In the genomic region with DNA sequence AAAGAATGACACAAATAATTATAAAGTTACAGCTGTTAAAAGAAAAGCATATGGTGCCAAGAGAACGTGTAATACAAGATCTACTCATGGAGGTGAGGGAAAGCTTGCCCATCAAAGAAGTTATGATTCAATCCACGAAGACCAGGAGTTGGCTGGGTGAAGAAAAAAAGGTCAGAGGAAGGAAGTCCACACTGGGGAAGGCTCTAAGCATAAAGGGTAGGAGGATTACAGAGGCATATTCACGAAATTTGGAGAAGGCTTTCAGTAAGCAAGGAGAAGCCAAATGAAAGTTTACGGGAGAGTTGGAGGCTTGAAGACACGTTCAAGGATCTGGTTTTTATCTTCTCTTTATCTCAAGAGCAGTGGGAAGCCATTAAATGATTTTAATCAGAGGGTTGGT, we compare ENCODE assay signal across 10 cellular contexts. TPM values are rescaled to one million over a fixed set of nuclear protein-coding genes. Genes with fewer than 3 reads are reported as not detected.
DNase-seq lines count a peak whose midpoint lies in the region; ATAC-seq, FAIRE-seq and TF ChIP-seq lines count a peak whose summit lies in the region.
"Had no signal": no experiment of that assay in that cellular context is flagged by ENCODE, and none has a peak within 500 bp of the region (broad histone marks: within the 10 kb centered on the region; RNA-seq: fewer than 3 reads in every experiment).

No MANE protein-coding gene starts in this region.

- H3K4me3 Mint-ChIP-seq in IgD-negative memory B cell (peak overlapping the region; percentile 47 to 97 (median 84)), H9 (no peak overlapping the region)
- peak overlapping the region; percentile 85 for H3K4me3 Mint-ChIP-seq in activated T-helper 17 cell treated with anti-CD3 and anti-CD28 coated beads, Interleukin-2, amount 50 U/mL, for 72 hours

- no peak overlapping the region for H3K14ac ChIP-seq in H9 (ENCODE audit: insufficient read depth, low read length)

- no peak overlapping the region for H3K4me2 ChIP-seq in H9 (ENCODE audit: insufficient read depth, insufficient read length, low read length)

- H2AFZ ChIP-seq in H9 (ENCODE audit: low read length) = no peak overlapping the region

- 61 to 63% methylated on average over 5 of the region's 5 CpGs for WGBS in lower leg skin, 2 donors
- no CpG with 5 or more reads among the region's 5 CpGs for WGBS in H9 (ENCODE audit: extremely low coverage, insufficient read length, low lambda C conversion rate)

- peak; percentile 16 for ATAC-seq in activated T-helper 17 cell treated with anti-CD3 and anti-CD28 coated beads, Interleukin-2, amount 50 U/mL, for 72 hours (replicated peaks)
- no peak for ATAC-seq in GM21723 (IDR thresholded peaks at IDR 0.05; ENCODE audit: unreplicated experiment)

- no peak for FAIRE-seq in GM19239 (lab: Jason Lieb, UNC)

- H3K4ac ChIP-seq in H9 (ENCODE audit: low read depth, low read length) = no peak overlapping the region

- DNase-seq in AML-193 (lab: John Stamatoyannopoulos, UW) (peak; percentile 67 to 73), lower leg skin (ENCODE audit: low spot score in 2 of 2) (no peak), H9 (no peak), GM19239 (ENCODE audit: insufficient read length, low spot score) (no peak)
- DNase-seq: DMS 273 treated with DMSO at 0.1 percent for 48 hours, erythroblast had no signal

- intact Hi-C loops in lower leg skin (cut with DNase I; ENCODE audit: low total_unique reads) = no loop called here

- H3K4me3 ChIP-seq in muscle layer of colon (ENCODE audit: low read depth in 1 of 2, low read length in 2 of 2) = no peak overlapping the region
- no peak overlapping the region for H3K4me3 ChIP-seq in lower leg skin (ENCODE audit: low read depth, poor library complexity, severe bottlenecking)

- no peak overlapping the region for H2AK5ac ChIP-seq in H9 (ENCODE audit: insufficient read length, low read length)

- H2BK120ac ChIP-seq in H9 (ENCODE audit: low read depth, low read length, poor library complexity, severe bottlenecking) = no peak overlapping the region

- H3K27me3 ChIP-seq in muscle layer of colon (ENCODE audit: control insufficient read depth in 1 of 2, insufficient read depth in 2 of 2, low read length in 2 of 2) (no peaks in the 10 kb centered on the region), H9 (ENCODE audit: insufficient read depth, low read length) (no peaks in the 10 kb centered on the region)

- H3K23me2 ChIP-seq in H9 (ENCODE audit: insufficient read length, low read depth, low read length, poor library complexity, severe bottlenecking) = peaks cover 7% of the 10 kb centered on the region

- no peak overlapping the region for H4K8ac ChIP-seq in H9 (replicated peaks; ENCODE audit: insufficient read length, low read depth, low read length)

- H3K56ac ChIP-seq in H9 (ENCODE audit: insufficient read length, low read depth, low read length) = no peak overlapping the region

- H3T11ph ChIP-seq in H9 (ENCODE audit: low read length) = no peak overlapping the region

- peak overlapping the region; percentile 39 for H3K27ac ChIP-seq in muscle layer of colon (ENCODE audit: low read depth, low read length)
- no peak overlapping the region for H3K27ac ChIP-seq in H9 (ENCODE audit: insufficient read length, low read depth, low read length)

- H3K27ac Mint-ChIP-seq in IgD-negative memory B cell = peak overlapping the region; percentile 97 to 99 (median 98)
- peak overlapping the region; percentile 87 for H3K27ac Mint-ChIP-seq in activated T-helper 17 cell treated with anti-CD3 and anti-CD28 coated beads, Interleukin-2, amount 50 U/mL, for 72 hours
- H3K27ac Mint-ChIP-seq in H9 = no peak overlapping the region

- no peak overlapping the region for H3K18ac ChIP-seq in H9 (ENCODE audit: insufficient read length, low read depth, low read length)

- H3K36me3 ChIP-seq in muscle layer of colon (ENCODE audit: insufficient read depth, low read length) = no peaks in the 10 kb centered on the region

- H2BK15ac ChIP-seq in H9 (ENCODE audit: low read depth, low read length) = no peak overlapping the region

- H3K79me1 ChIP-seq in H9 (ENCODE audit: insufficient read depth, low read depth, low read length, poor library complexity, severe bottlenecking) = no peaks in the 10 kb centered on the region

- H2BK12ac ChIP-seq in H9 (ENCODE audit: insufficient read length, low read depth, low read length) = no peak overlapping the region

- H3K9me3 ChIP-seq in muscle layer of colon (ENCODE audit: low read length) = no peaks in the 10 kb centered on the region
- H3K9me3 ChIP-seq in H9 (ENCODE audit: control insufficient read depth, low read depth, low read length) = no peaks in the 10 kb centered on the region

- peaks cover 7% of the 10 kb centered on the region; the same call in 1 of the 2 replicates for H3K79me2 ChIP-seq in H9 (ENCODE audit: insufficient read depth, low read length)

- H3K27me3 Mint-ChIP-seq in IgD-negative memory B cell (no peaks in the 10 kb centered on the region), H9 (ENCODE audit: low read depth) (peaks cover 12% of the 10 kb centered on the region)
- no peaks in the 10 kb centered on the region for H3K27me3 Mint-ChIP-seq in activated T-helper 17 cell treated with anti-CD3 and anti-CD28 coated beads, Interleukin-2, amount 50 U/mL, for 72 hours

- H3K9me3 Mint-ChIP-seq in IgD-negative memory B cell (no peaks in the 10 kb centered on the region), H9 (peaks cover 2% of the 10 kb centered on the region in 2 experiments; a peak in 1 of 5 replicates)
- no peaks in the 10 kb centered on the region for H3K9me3 Mint-ChIP-seq in activated T-helper 17 cell treated with anti-CD3 and anti-CD28 coated beads, Interleukin-2, amount 50 U/mL, for 72 hours

- no peak for TF ChIP-seq CTCF in lower leg skin (IDR thresholded peaks at IDR 0.05)
- no peak for TF ChIP-seq CTCF in H9 (conservative IDR thresholded peaks at IDR 0.05)

- H3K36me3 Mint-ChIP-seq in IgD-negative memory B cell (no peaks in the 10 kb centered on the region), H9 (ENCODE audit: insufficient read depth in 1 of 3, low read depth in 3 of 3) (peaks cover 0 to 4% (median 2%) of the 10 kb centered on the region in 3 experiments; a peak in 3 of 7 replicates)
- peaks cover 35% of the 10 kb centered on the region for H3K36me3 Mint-ChIP-seq in activated T-helper 17 cell treated with anti-CD3 and anti-CD28 coated beads, Interleukin-2, amount 50 U/mL, for 72 hours (ENCODE audit: low read depth)

- no peak for TF ChIP-seq POLR2A in lower leg skin (IDR thresholded peaks at IDR 0.05)

- no peak overlapping the region for H4K91ac ChIP-seq in H9 (ENCODE audit: insufficient read length, low read depth, low read length)

- H2BK5ac ChIP-seq in H9 (ENCODE audit: insufficient read length, low read length) = no peak overlapping the region

- no peak overlapping the region for H2BK20ac ChIP-seq in H9 (ENCODE audit: low read depth, low read length, poor library complexity, severe bottlenecking)

- H4K20me1 ChIP-seq in H9 (ENCODE audit: control insufficient read depth, insufficient read depth, insufficient read length) = no peaks in the 10 kb centered on the region

- H3K9ac ChIP-seq in muscle layer of colon (ENCODE audit: low read length) (no peak overlapping the region), H9 (ENCODE audit: extremely low read depth, insufficient read length, low read length) (no peak overlapping the region)

- H3K23ac ChIP-seq in H9 (ENCODE audit: insufficient read length, low read depth, low read length) = no peak overlapping the region

- peaks cover 21% of the 10 kb centered on the region for H3K4me1 ChIP-seq in muscle layer of colon (ENCODE audit: insufficient read depth, low read length)
- H3K4me1 ChIP-seq in H9 (ENCODE audit: insufficient read depth, low read length) = no peaks in the 10 kb centered on the region

- H4K5ac ChIP-seq in H9 (ENCODE audit: insufficient read length, low read depth, low read length) = no peak overlapping the region

- peaks cover 35 to 56% (median 54%) of the 10 kb centered on the region in 3 donors for H3K4me1 Mint-ChIP-seq in IgD-negative memory B cell
- peaks cover 25% of the 10 kb centered on the region for H3K4me1 Mint-ChIP-seq in activated T-helper 17 cell treated with anti-CD3 and anti-CD28 coated beads, Interleukin-2, amount 50 U/mL, for 72 hours
- peaks cover 24 to 26% of the 10 kb centered on the region in 2 experiments for H3K4me1 Mint-ChIP-seq in H9

RNA-seq across cellular contexts. Expression of gene TGFBR2, which starts 1.8 kb away (rescaled TPM):
- 76.8 TPM for polyA plus RNA-seq in IgD-negative memory B cell
- total RNA-seq in activated T-helper 17 cell treated with anti-CD3 and anti-CD28 coated beads, Interleukin-2, amount 50 U/mL, for 72 hours = 10 to 100 TPM; 51.2 to 63.2 TPM
- total RNA-seq in lower leg skin (100 to 1,000 TPM in 1 of 4 donors, 10 to 100 TPM in 3; 57.8 to 109 (median 71.4) TPM), H9 (2021) (9.6 and 10.6 TPM in 2 replicates)

Comparison
In these comparisons a context has a peak if more than half of its experiments do, and no peak if none do; other contexts are left out.
1. DNase-seq: peak in AML-193 (2 of 2); none in lower leg skin (0 of 2), H9 (single experiment) and GM19239 (single experiment).
2. H3K27ac Mint-ChIP-seq: peak in IgD-negative memory B cell (3 of 3) and activated T-helper 17 cell treated with anti-CD3 and anti-CD28 coated beads, Interleukin-2, amount 50 U/mL, for 72 hours (single experiment); none in H9 (0 of 3).
3. H3K4me3 Mint-ChIP-seq: peak in IgD-negative memory B cell (4 of 4) and activated T-helper 17 cell treated with anti-CD3 and anti-CD28 coated beads, Interleukin-2, amount 50 U/mL, for 72 hours (single experiment); none in H9 (0 of 2).